8 cellular contexts compared by ENCODE assay signal in the genomic region with DNA sequence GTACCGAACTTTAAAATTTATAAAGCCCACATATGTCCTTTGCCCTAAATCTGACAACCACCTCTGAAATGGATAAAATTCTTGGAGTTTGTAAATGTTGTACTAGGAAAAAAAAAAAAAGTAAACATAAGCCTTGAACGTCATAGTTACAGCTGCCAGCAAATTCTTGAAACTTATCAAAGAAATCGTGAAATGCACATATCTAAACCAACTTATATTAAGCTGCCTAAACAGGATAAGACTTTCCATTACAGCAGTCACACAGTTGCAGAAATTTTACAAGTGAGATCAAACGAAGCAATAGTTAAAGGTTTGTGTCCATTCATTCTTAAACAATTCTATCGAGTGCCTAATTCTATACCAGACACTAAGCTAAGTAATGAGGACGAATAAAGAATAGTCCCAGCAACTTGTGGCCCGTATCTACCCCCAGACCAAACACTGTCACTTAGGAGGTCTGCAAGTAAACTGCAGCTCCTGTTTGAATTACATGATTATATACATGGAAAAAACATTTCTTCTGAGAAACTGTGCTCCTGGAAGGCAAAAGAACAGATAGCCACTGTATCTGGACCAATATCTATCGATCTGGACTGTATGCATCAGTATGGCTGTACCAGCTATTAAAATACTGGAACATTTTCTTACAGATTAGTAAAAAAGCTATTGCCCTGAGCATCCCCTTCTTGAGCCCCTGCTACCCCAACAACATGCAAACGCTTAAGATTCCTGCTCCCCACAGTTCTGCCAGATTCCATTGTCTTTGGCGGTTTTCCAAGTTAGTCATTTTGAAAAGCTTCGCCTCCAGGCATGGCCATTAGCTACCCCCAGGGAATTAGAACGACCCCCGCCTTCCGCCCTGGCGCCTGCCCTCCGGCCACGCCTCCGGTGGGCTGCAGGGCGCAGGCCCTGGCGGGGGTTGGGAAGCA. TPM values are rescaled to one million over a fixed set of nuclear protein-coding genes. Genes with fewer than 3 reads are reported as not detected.
DNase-seq lines count a peak whose midpoint lies in the region; ATAC-seq and TF ChIP-seq lines count a peak whose summit lies in the region.

No MANE protein-coding gene starts in this region.

- no peaks in the 10 kb centered on the region for H3K9me3 Mint-ChIP-seq in endothelial cell (ENCODE audit: unreplicated experiment)

- peak; percentile 46 for ATAC-seq in SK-N-SH treated with all-trans-retinoic acid at 6 μM for 48 hours

- intact Hi-C loops in posterior vena cava (cut with DNase I), result no loop called here

- DNase-seq in DMS 273 (lab: John Stamatoyannopoulos, UW; ENCODE audit: unreplicated experiment) (peak; percentile 73), DMS 273 treated with DMSO at 0.1 percent for 48 hours (lab: John Stamatoyannopoulos, UW) (no peak), fibroblast of villous mesenchyme (ENCODE audit: low read depth) (peak; percentile 90), posterior vena cava (ENCODE audit: low spot score) (peak; percentile 66), KG1 (lab: John Stamatoyannopoulos, UW) (no peak), SHP77 (lab: John Stamatoyannopoulos, UW) (no peak), endothelial cell (ENCODE audit: low spot score) (no peak)

- no peaks in the 10 kb centered on the region for H3K36me3 Mint-ChIP-seq in endothelial cell (ENCODE audit: low read depth, unreplicated experiment)

- H3K27me3 Mint-ChIP-seq in endothelial cell (ENCODE audit: unreplicated experiment), result no peaks in the 10 kb centered on the region

- H3K4me1 Mint-ChIP-seq in endothelial cell (ENCODE audit: unreplicated experiment), result peaks cover 12% of the 10 kb centered on the region

- H3K27ac Mint-ChIP-seq in endothelial cell (ENCODE audit: unreplicated experiment), result no peak overlapping the region

- peak overlapping the region; percentile 17 for H3K4me3 ChIP-seq in fibroblast of villous mesenchyme (ENCODE audit: low read depth, low read length)

- TF ChIP-seq CTCF in fibroblast of villous mesenchyme (IDR thresholded peaks at IDR 0.05; ENCODE audit: insufficient read depth, low read depth, low read length) (no peak), endothelial cell (IDR thresholded peaks at IDR 0.05; ENCODE audit: unreplicated experiment) (no peak)

- H3K4me3 Mint-ChIP-seq in endothelial cell (ENCODE audit: unreplicated experiment), result no peak overlapping the region

TF ChIP-seq in SK-N-SH treated with all-trans-retinoic acid at 6 μM for 48 hours, 23 proteins besides CTCF, POLR2A, EP300 and RAD21:
- TF ChIP-seq ISL1 (CRISPR knock-in tag; IDR thresholded peaks at IDR 0.05) (peak; percentile 58), TOX (CRISPR knock-in tag; IDR thresholded peaks at IDR 0.05; ENCODE audit: borderline replicate concordance) (no peak), BACH2 (CRISPR knock-in tag; IDR thresholded peaks at IDR 0.05; ENCODE audit: borderline replicate concordance) (no peak), RARB (CRISPR knock-in tag; IDR thresholded peaks at IDR 0.05) (no peak), ZNF565 (CRISPR knock-in tag; conservative IDR thresholded peaks at IDR 0.05; ENCODE audit: low read depth) (no peak)

RNA-seq across cellular contexts. Expression of a gene that starts 3.4 kb away (rescaled TPM):
- total RNA-seq in fibroblast of villous mesenchyme (47.4 and 77.3 TPM in 2 replicates), posterior vena cava (10 to 100 TPM; 30.9 to 34.9 TPM), endothelial cell (ENCODE audit: unreplicated experiment) (14.0 TPM)

Comparison
In these comparisons a context has a peak if more than half of its experiments do, and no peak if none do; other contexts are left out.
1. DNase-seq: peak in DMS 273 (single experiment), fibroblast of villous mesenchyme (single experiment) and posterior vena cava (single experiment); none in DMS 273 treated with DMSO at 0.1 percent for 48 hours (single experiment), KG1 (single experiment), SHP77 (0 of 2) and endothelial cell (single experiment).